In genomic region chr2:32623311-32623706, GRCh38 we compare ENCODE assay signal across 2 cellular contexts.
TF ChIP-seq lines count a peak whose summit lies in the region.

No MANE protein-coding gene starts in this region.

TF ChIP-seq in IMR-90, 13 proteins besides CTCF, POLR2A, EP300 and RAD21:
- no peak for TF ChIP-seq MAZ (IDR thresholded peaks at IDR 0.05; ENCODE audit: borderline replicate concordance, low read depth, low read length)
- TF ChIP-seq CEBPB (IDR thresholded peaks at IDR 0.05; ENCODE audit: low read depth, low read length): peak; percentile 74
TF ChIP-seq in IMR-90: peak in this region for 1.

TF ChIP-seq in K562, 482 proteins besides CTCF, POLR2A, EP300 and RAD21:
- TF ChIP-seq CEBPB (tag; IDR thresholded peaks at IDR 0.05): peak; percentile 72
- TF ChIP-seq CEBPG (CRISPR knock-in tag; IDR thresholded peaks at IDR 0.05): no peak
- peak in 1 of 2 experiments; percentile 26; a peak in 1 of 4 replicates for TF ChIP-seq CEBPG (tag; conservative IDR thresholded peaks at IDR 0.05 in 1 of 2, IDR thresholded peaks at IDR 0.05 in 1 of 2)
- TF ChIP-seq, protein P1, sequence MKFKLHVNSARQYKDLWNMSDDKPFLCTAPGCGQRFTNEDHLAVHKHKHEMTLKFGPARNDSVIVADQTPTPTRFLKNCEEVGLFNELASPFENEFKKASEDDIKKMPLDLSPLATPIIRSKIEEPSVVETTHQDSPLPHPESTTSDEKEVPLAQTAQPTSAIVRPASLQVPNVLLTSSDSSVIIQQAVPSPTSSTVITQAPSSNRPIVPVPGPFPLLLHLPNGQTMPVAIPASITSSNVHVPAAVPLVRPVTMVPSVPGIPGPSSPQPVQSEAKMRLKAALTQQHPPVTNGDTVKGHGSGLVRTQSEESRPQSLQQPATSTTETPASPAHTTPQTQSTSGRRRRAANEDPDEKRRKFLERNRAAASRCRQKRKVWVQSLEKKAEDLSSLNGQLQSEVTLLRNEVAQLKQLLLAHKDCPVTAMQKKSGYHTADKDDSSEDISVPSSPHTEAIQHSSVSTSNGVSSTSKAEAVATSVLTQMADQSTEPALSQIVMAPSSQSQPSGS (CRISPR knock-in tag; IDR thresholded peaks at IDR 0.05): no peak
